Comparison of ENCODE assay signal across 1 cellular context in genomic region chr2:36702781-36703180, GRCh38.
TF ChIP-seq lines count a peak whose summit lies in the region.

No MANE protein-coding gene starts in this region.

TF ChIP-seq in K562, 482 proteins besides CTCF, POLR2A, EP300 and RAD21:
- TF ChIP-seq KDM4B (IDR thresholded peaks at IDR 0.05; ENCODE audit: borderline replicate concordance in 2 of 2, low read depth in 1 of 2) (no peak), DACH1 (IDR thresholded peaks at IDR 0.05; ENCODE audit: partially characterized antibody) (no peak), TFE3 (CRISPR knock-in tag; IDR thresholded peaks at IDR 0.05) (no peak)
TF ChIP-seq in K562: peak in this region for 0.
